ENCODE assay signal across 18 cellular contexts in the genomic region with DNA sequence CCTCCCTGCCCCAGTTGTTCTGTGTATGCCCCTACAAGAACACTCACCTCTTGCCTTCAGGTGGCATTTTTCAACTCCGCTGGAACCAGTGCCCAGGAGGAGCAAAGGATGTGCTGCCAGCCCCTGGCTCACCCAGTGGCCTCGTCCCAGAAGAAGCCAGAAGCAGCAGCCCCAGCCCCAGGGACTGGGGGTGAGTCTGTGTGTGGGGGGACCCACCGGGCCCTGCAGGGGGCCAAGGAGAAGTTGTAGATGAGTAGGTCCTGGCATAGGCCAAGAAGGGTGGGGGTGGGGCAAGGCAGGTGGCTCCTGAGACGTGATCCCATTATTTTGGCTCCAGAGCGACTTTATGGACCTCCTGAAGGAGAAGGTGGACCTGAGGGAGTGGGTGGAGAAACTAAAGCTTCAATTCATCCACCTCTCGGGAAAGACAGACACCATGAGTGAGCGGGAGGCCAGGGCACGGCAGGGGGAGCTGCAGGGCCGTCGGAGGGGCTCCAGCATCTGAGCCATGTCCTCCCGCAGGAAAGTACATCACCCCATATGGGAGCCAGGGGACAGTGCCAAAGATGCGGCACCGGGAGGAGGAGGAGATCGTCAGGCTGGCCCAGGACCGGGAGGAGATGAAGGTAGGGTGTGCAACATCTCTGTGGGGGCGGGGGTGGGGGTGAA. TPM values are rescaled to one million over a fixed set of nuclear protein-coding genes. Genes with fewer than 3 reads are reported as not detected.
DNase-seq lines count a peak whose midpoint lies in the region; ATAC-seq and TF ChIP-seq lines count a peak whose summit lies in the region.
"Had no signal": no experiment of that assay in that cellular context is flagged by ENCODE, and none has a peak within 500 bp of the region (broad histone marks: within the 10 kb centered on the region; RNA-seq: fewer than 3 reads in every experiment).

No MANE protein-coding gene starts in this region.

- H3K4me3 ChIP-seq in body of pancreas: peak overlapping the region in 1 of 2 donors; percentile 12
- H3K4me3 ChIP-seq: left lung, prostate gland, SJSA1 had no signal

- peak overlapping the region; percentile 17 to 91 (median 88) for H3K27ac ChIP-seq in body of pancreas
- H3K27ac ChIP-seq: left lung, prostate gland, SJSA1 had no signal

- H3K4me3 Mint-ChIP-seq in nephron progenitor cell: no peak overlapping the region
- H3K4me3 Mint-ChIP-seq: CD4-positive, alpha-beta T cell had no signal

- H3K9me3 ChIP-seq in body of pancreas: no peaks in the 10 kb centered on the region
- H3K9me3 ChIP-seq: ascending aorta, left lung, prostate gland, SJSA1 had no signal

- no peaks in the 10 kb centered on the region for H3K36me3 ChIP-seq in body of pancreas (replicated peaks in 1 of 2; ENCODE audit: insufficient read depth in 1 of 2, low read depth in 2 of 2)
- H3K36me3 ChIP-seq: ascending aorta, left lung, prostate gland, SJSA1 had no signal

- H3K27me3 Mint-ChIP-seq in nephron progenitor cell (ENCODE audit: low read depth, poor library complexity): peaks cover 12% of the 10 kb centered on the region
- H3K27me3 Mint-ChIP-seq: CD4-positive, alpha-beta T cell had no signal

- peak in 1 of 3 donors; percentile 1 for TF ChIP-seq POLR2A in body of pancreas (IDR thresholded peaks at IDR 0.05)

- H3K36me3 Mint-ChIP-seq in nephron progenitor cell (ENCODE audit: low read depth): no peaks in the 10 kb centered on the region

- peaks cover 39% of the 10 kb centered on the region for H3K4me1 ChIP-seq in body of pancreas
- H3K4me1 ChIP-seq: SJSA1 had no signal

- no peaks in the 10 kb centered on the region for H3K27me3 ChIP-seq in body of pancreas
- H3K27me3 ChIP-seq: ascending aorta, left lung, SJSA1 had no signal

- no peak overlapping the region for H3K27ac Mint-ChIP-seq in nephron progenitor cell
- H3K27ac Mint-ChIP-seq: CD4-positive, alpha-beta T cell had no signal

- intact Hi-C loops in body of pancreas (cut with DNase I): no loop called here

- TF ChIP-seq CTCF in body of pancreas (IDR thresholded peaks at IDR 0.05): peak in 3 of 7 experiments; percentile 28 to 46 (median 31)
- peak; percentile 7 for TF ChIP-seq CTCF in nephron progenitor cell (IDR thresholded peaks at IDR 0.05)

- H3K4me1 Mint-ChIP-seq in nephron progenitor cell: peaks cover 9% of the 10 kb centered on the region

- ATAC-seq in body of pancreas (peak; percentile 20), GM18861 (IDR thresholded peaks at IDR 0.05; ENCODE audit: unreplicated experiment) (no peak)
- ATAC-seq: left lung had no signal

- peak; percentile 14 for DNase-seq in DMS79 treated with DMSO at 0.1 percent for 48 hours (lab: John Stamatoyannopoulos, UW)
- no peak for DNase-seq in DMS79 (lab: John Stamatoyannopoulos, UW)
- peak; percentile 51 to 58 for DNase-seq in NCI-H524 (lab: John Stamatoyannopoulos, UW)
- DNase-seq in body of pancreas: peak in 3 of 4 donors; percentile 42 to 58 (median 49)
- no peak for DNase-seq in nephron progenitor cell
- DNase-seq in cortex of kidney (lab: John Stamatoyannopoulos, UW): no peak
- DNase-seq in D341Med (ENCODE audit: low spot score): no peak
- DNase-seq: activated effector memory CD4-positive, alpha-beta T cell treated with anti-CD3 and anti-CD28 coated beads, Interleukin-2, amount 50 U/mL, for 16 hours; CD4-positive, alpha-beta T cell; GF-D8; Kasumi-1; left lung; NCI-H187 treated with DMSO at 0.1 percent for 48 hours had no signal

- 31 to 33% methylated on average over 11 to 16 of the region's 16 CpGs for WGBS in body of pancreas, 2 donors

- peaks cover 4% of the 10 kb centered on the region for H3K9me3 Mint-ChIP-seq in nephron progenitor cell
- H3K9me3 Mint-ChIP-seq: CD4-positive, alpha-beta T cell had no signal

RNA-seq across cellular contexts. Expression of gene NGRN, which starts 29.3 kb away (rescaled TPM):
- total RNA-seq in body of pancreas: 10 to 100 TPM; 27.4 to 27.8 TPM

RNA-seq across cellular contexts. Expression of gene TTLL13, which starts 45.4 kb away (rescaled TPM):
- total RNA-seq in body of pancreas: not detected
- total RNA-seq: A172, ascending aorta, SJSA1 had no signal

RNA-seq across cellular contexts. Expression of gene ZNF774, which starts 57.3 kb away (rescaled TPM):
- 1 to 10 TPM; 5.7 to 9.6 TPM for total RNA-seq in body of pancreas

Comparison
In these comparisons a context has a peak if more than half of its experiments do, and no peak if none do; other contexts are left out.
1. DNase-seq: peak in DMS79 treated with DMSO at 0.1 percent for 48 hours (single experiment), NCI-H524 (2 of 2) and body of pancreas (3 of 4); none in DMS79 (single experiment), nephron progenitor cell (single experiment), cortex of kidney (single experiment) and D341Med (single experiment).